1 cellular context compared by ENCODE assay signal in the genomic region with DNA sequence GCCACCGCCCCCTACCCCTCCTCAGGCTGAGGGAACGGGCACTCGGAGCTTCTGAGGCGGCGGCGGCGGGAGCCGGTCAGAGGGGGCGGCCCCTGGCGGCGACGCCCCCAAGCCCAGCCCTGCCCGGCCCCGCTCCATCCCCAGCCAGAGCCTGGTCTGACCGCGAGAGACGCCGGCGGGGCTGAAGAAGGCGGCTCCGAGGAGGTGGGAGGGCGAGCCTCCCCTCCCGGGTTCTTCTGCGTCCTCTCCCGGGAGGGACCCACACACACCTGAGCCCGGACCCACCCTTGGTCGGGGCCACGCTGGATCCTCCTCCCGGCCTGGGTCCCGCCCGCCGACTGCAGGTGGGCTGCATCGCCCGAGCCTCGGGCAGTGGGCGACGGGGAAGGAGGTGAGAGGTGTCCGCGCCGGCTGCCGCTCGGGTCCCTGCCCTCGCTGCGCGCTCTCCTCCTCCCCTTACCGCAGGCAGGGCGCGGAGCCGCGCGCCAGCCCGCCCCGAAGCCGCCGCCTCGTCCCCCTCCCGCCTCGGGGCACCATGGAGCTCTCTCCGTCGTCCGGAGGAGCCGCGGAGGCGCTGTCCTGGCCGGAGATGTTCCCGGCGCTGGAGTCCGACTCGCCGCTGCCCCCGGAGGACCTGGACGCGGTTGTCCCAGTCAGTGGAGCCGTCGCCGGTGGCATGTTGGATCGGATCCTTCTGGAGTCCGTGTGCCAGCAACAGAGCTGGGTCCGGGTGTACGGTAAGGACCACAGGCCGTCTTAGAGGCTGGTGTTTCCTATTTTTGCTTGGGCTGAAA.
TF ChIP-seq lines count a peak whose summit lies in the region.

RASAL2 (plus strand) TSS at position 147 of the 794 bp plus-strand sequence; CDS start at position 536, 389 bp downstream.

TF ChIP-seq in HepG2, 621 proteins besides CTCF, POLR2A, EP300 and RAD21 (continued from another document and continues in another):
- TF ChIP-seq, protein P1, sequence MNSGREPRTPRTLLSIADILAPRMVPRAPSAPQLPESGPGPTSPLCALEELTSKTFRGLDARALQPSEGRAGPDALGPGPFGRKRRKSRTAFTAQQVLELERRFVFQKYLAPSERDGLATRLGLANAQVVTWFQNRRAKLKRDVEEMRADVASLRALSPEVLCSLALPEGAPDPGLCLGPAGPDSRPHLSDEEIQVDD (CRISPR knock-in tag; IDR thresholded peaks at IDR 0.05; ENCODE audit: borderline replicate concordance): no peak
- no peak for TF ChIP-seq SRSF4 (IDR thresholded peaks at IDR 0.05; ENCODE audit: low read depth, low read length, poor library complexity, severe bottlenecking)
- TF ChIP-seq ZNF136 (CRISPR knock-in tag; IDR thresholded peaks at IDR 0.05; ENCODE audit: low read depth): no peak
- no peak for TF ChIP-seq FOSL1 (CRISPR knock-in tag; IDR thresholded peaks at IDR 0.05; ENCODE audit: borderline replicate concordance)
- 0 out of 2 replicates have a peak, but pooled peaks have one; percentile 27 for TF ChIP-seq ZZZ3 (CRISPR knock-in tag; IDR thresholded peaks at IDR 0.05; ENCODE audit: borderline replicate concordance)
- 0 out of 2 replicates have a peak, but pooled peaks have one; percentile 75 for TF ChIP-seq ZNF234 (CRISPR knock-in tag; conservative IDR thresholded peaks at IDR 0.05)
- no peak for TF ChIP-seq ZKSCAN5 (CRISPR knock-in tag; IDR thresholded peaks at IDR 0.05)
- TF ChIP-seq ZNF782 (CRISPR knock-in tag; IDR thresholded peaks at IDR 0.05; ENCODE audit: borderline replicate concordance): 0 out of 2 replicates have a peak, but pooled peaks have one; percentile 15
- no peak for TF ChIP-seq PTBP1 (IDR thresholded peaks at IDR 0.05; ENCODE audit: low read depth, low read length, poor library complexity, severe bottlenecking)
- no peak for TF ChIP-seq ZIK1 (CRISPR knock-in tag; IDR thresholded peaks at IDR 0.05; ENCODE audit: borderline replicate concordance, low read depth)
- TF ChIP-seq RAD51 (IDR thresholded peaks at IDR 0.05; ENCODE audit: borderline replicate concordance): no peak
- 0 out of 2 replicates have a peak, but pooled peaks have one; percentile 22 for TF ChIP-seq ZNF513 (CRISPR knock-in tag; conservative IDR thresholded peaks at IDR 0.05)
- no peak for TF ChIP-seq TMF1 (CRISPR knock-in tag; IDR thresholded peaks at IDR 0.05; ENCODE audit: low read depth)
- no peak for TF ChIP-seq FOXP1 (IDR thresholded peaks at IDR 0.05)
- TF ChIP-seq FOXP1 (CRISPR knock-in tag; IDR thresholded peaks at IDR 0.05): no peak
- no peak for TF ChIP-seq ZNF383 (CRISPR knock-in tag; IDR thresholded peaks at IDR 0.05; ENCODE audit: borderline replicate concordance)
- TF ChIP-seq TAF1 (CRISPR knock-in tag; IDR thresholded peaks at IDR 0.05): peak; percentile 27; the same call in 1 of the 2 replicates
- TF ChIP-seq, protein P2, sequence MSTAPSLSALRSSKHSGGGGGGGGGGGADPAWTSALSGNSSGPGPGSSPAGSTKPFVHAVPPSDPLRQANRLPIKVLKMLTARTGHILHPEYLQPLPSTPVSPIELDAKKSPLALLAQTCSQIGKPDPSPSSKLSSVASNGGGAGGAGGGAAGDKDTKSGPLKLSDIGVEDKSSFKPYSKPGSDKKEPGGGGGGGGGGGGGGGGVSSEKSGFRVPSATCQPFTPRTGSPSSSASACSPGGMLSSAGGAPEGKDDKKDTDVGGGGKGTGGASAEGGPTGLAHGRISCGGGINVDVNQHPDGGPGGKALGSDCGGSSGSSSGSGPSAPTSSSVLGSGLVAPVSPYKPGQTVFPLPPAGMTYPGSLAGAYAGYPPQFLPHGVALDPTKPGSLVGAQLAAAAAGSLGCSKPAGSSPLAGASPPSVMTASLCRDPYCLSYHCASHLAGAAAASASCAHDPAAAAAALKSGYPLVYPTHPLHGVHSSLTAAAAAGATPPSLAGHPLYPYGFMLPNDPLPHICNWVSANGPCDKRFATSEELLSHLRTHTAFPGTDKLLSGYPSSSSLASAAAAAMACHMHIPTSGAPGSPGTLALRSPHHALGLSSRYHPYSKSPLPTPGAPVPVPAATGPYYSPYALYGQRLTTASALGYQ (CRISPR knock-in tag; IDR thresholded peaks at IDR 0.05): 0 out of 2 replicates have a peak, but pooled peaks have one; percentile 26
- no peak for TF ChIP-seq ZNF138 (CRISPR knock-in tag; IDR thresholded peaks at IDR 0.05; ENCODE audit: low read depth)
- no peak for TF ChIP-seq SKI (IDR thresholded peaks at IDR 0.05; ENCODE audit: partially characterized antibody)
- no peak for TF ChIP-seq HNF1B (CRISPR knock-in tag; IDR thresholded peaks at IDR 0.05)
- 0 out of 2 replicates have a peak, but pooled peaks have one; percentile 48 for TF ChIP-seq ZNF543 (CRISPR knock-in tag; IDR thresholded peaks at IDR 0.05)
- TF ChIP-seq, protein P3, sequence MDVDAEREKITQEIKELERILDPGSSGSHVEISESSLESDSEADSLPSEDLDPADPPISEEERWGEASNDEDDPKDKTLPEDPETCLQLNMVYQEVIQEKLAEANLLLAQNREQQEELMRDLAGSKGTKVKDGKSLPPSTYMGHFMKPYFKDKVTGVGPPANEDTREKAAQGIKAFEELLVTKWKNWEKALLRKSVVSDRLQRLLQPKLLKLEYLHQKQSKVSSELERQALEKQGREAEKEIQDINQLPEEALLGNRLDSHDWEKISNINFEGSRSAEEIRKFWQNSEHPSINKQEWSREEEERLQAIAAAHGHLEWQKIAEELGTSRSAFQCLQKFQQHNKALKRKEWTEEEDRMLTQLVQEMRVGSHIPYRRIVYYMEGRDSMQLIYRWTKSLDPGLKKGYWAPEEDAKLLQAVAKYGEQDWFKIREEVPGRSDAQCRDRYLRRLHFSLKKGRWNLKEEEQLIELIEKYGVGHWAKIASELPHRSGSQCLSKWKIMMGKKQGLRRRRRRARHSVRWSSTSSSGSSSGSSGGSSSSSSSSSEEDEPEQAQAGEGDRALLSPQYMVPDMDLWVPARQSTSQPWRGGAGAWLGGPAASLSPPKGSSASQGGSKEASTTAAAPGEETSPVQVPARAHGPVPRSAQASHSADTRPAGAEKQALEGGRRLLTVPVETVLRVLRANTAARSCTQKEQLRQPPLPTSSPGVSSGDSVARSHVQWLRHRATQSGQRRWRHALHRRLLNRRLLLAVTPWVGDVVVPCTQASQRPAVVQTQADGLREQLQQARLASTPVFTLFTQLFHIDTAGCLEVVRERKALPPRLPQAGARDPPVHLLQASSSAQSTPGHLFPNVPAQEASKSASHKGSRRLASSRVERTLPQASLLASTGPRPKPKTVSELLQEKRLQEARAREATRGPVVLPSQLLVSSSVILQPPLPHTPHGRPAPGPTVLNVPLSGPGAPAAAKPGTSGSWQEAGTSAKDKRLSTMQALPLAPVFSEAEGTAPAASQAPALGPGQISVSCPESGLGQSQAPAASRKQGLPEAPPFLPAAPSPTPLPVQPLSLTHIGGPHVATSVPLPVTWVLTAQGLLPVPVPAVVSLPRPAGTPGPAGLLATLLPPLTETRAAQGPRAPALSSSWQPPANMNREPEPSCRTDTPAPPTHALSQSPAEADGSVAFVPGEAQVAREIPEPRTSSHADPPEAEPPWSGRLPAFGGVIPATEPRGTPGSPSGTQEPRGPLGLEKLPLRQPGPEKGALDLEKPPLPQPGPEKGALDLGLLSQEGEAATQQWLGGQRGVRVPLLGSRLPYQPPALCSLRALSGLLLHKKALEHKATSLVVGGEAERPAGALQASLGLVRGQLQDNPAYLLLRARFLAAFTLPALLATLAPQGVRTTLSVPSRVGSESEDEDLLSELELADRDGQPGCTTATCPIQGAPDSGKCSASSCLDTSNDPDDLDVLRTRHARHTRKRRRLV (CRISPR knock-in tag; IDR thresholded peaks at IDR 0.05): no peak
- no peak for TF ChIP-seq SMC3 (IDR thresholded peaks at IDR 0.05; ENCODE audit: low read length)
- TF ChIP-seq ZNF879 (CRISPR knock-in tag; IDR thresholded peaks at IDR 0.05): no peak
- TF ChIP-seq MYNN (CRISPR knock-in tag; IDR thresholded peaks at IDR 0.05; ENCODE audit: low read depth): 0 out of 2 replicates have a peak, but pooled peaks have one; percentile 34
- TF ChIP-seq, protein P4, sequence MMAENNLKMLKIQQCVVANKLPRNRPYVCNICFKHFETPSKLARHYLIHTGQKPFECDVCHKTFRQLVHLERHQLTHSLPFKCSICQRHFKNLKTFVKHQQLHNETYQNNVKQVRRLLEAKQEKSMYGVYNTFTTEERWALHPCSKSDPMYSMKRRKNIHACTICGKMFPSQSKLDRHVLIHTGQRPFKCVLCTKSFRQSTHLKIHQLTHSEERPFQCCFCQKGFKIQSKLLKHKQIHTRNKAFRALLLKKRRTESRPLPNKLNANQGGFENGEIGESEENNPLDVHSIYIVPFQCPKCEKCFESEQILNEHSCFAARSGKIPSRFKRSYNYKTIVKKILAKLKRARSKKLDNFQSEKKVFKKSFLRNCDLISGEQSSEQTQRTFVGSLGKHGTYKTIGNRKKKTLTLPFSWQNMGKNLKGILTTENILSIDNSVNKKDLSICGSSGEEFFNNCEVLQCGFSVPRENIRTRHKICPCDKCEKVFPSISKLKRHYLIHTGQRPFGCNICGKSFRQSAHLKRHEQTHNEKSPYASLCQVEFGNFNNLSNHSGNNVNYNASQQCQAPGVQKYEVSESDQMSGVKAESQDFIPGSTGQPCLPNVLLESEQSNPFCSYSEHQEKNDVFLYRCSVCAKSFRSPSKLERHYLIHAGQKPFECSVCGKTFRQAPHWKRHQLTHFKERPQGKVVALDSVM (CRISPR knock-in tag; IDR thresholded peaks at IDR 0.05): peak; percentile 39
- TF ChIP-seq, protein P5, sequence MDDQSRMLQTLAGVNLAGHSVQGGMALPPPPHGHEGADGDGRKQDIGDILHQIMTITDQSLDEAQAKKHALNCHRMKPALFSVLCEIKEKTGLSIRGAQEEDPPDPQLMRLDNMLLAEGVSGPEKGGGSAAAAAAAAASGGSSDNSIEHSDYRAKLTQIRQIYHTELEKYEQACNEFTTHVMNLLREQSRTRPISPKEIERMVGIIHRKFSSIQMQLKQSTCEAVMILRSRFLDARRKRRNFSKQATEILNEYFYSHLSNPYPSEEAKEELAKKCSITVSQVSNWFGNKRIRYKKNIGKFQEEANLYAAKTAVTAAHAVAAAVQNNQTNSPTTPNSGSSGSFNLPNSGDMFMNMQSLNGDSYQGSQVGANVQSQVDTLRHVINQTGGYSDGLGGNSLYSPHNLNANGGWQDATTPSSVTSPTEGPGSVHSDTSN (CRISPR knock-in tag; IDR thresholded peaks at IDR 0.05; ENCODE audit: borderline replicate concordance): no peak
- TF ChIP-seq ZNF274 (CRISPR knock-in tag; IDR thresholded peaks at IDR 0.05): 0 out of 2 replicates have a peak, but pooled peaks have one; percentile 39
- TF ChIP-seq RBFOX2 (IDR thresholded peaks at IDR 0.05; ENCODE audit: low read depth, low read length): peak; percentile 47
- no peak for TF ChIP-seq ZNF510 (CRISPR knock-in tag; IDR thresholded peaks at IDR 0.05; ENCODE audit: low read depth)
- TF ChIP-seq ZSCAN22 (CRISPR knock-in tag; IDR thresholded peaks at IDR 0.05): no peak
- TF ChIP-seq SAFB2 (CRISPR knock-in tag; IDR thresholded peaks at IDR 0.05; ENCODE audit: borderline replicate concordance, low read depth): peak; percentile 56; the same call in 1 of the 2 replicates
- no peak for TF ChIP-seq ZNF790 (CRISPR knock-in tag; IDR thresholded peaks at IDR 0.05; ENCODE audit: borderline replicate concordance)
- TF ChIP-seq AKAP8 (CRISPR knock-in tag; IDR thresholded peaks at IDR 0.05): 0 out of 2 replicates have a peak, but pooled peaks have one; percentile 42
- no peak for TF ChIP-seq NFIB (CRISPR knock-in tag; IDR thresholded peaks at IDR 0.05; ENCODE audit: borderline replicate concordance)
- TF ChIP-seq ZNF780A (CRISPR knock-in tag; IDR thresholded peaks at IDR 0.05): no peak
- TF ChIP-seq CBX1 (IDR thresholded peaks at IDR 0.05; ENCODE audit: low read depth): no peak
- TF ChIP-seq LRRFIP1 (CRISPR knock-in tag; conservative IDR thresholded peaks at IDR 0.05): no peak
- TF ChIP-seq ZNF660 (CRISPR knock-in tag; IDR thresholded peaks at IDR 0.05; ENCODE audit: borderline replicate concordance, low read depth): no peak
- no peak for TF ChIP-seq ZNF550 (CRISPR knock-in tag; IDR thresholded peaks at IDR 0.05; ENCODE audit: borderline replicate concordance)
